Comparison of ENCODE assay signal across 12 cellular contexts in the genomic region with DNA sequence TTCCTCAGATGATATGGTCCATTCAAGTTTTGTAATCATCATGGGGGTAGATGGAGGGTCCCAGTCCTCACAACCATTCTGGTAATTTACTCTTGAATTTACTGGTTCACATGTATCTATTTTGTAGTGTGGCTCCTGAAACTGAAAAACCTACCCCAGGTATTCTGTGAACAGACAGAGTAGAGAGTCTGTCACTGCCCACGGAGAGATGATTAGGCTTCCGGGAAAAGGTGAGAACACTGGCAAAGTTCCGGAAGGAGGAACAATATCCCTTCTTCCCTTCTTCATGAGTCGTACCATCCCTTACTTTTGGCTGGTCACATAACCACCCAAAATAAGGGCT.
A peak's percentile ranks its signal among the peaks of the same experiment; 100 is the strongest.
DNase-seq lines count a peak whose midpoint lies in the region; ATAC-seq, FAIRE-seq and TF ChIP-seq lines count a peak whose summit lies in the region.
"Had no signal": no experiment of that assay in that cellular context is flagged by ENCODE, and none has a peak within 500 bp of the region (broad histone marks: within the 10 kb centered on the region; RNA-seq: fewer than 3 reads in every experiment).

No MANE protein-coding gene starts in this region.

- H3K36me3 Mint-ChIP-seq in CD4-positive, alpha-beta T cell (ENCODE audit: low read depth): peaks cover 49% of the 10 kb centered on the region
- H3K36me3 Mint-ChIP-seq in activated naive CD4-positive, alpha-beta T cell treated with anti-CD3 and anti-CD28 coated beads, Interleukin-2, amount 50 U/mL, for 72 hours: peaks cover 5 to 59% of the 10 kb centered on the region in 2 donors

- POLR2A ChIA-PET in CD4-positive, alpha-beta T cell (lab: Charles Lee): interaction anchor here (1.2 to 1.7 kb wide), 3 partner anchors 9 to 182 kb away, joined by 3 to 6 read pairs (median 4); no protein-coding TSS in a partner anchor
- POLR2A ChIA-PET in A673 (lab: Charles Lee; ENCODE audit: low non-redundant PET): no interaction called here

- 76 to 82% methylated on average over 4 of the region's 4 CpGs for WGBS in testis, 2 donors

- H3K4me3 ChIP-seq in A673 (ENCODE audit: low read depth, low read length, poor library complexity, severe bottlenecking) (no peak overlapping the region), testis (no peak overlapping the region)

- H3K36me3 ChIP-seq in A673 (ENCODE audit: insufficient read depth, low read length, poor library complexity, severe bottlenecking) (no peaks in the 10 kb centered on the region), testis (ENCODE audit: low read depth, missing control alignments) (no peaks in the 10 kb centered on the region)

- H3K9me3 Mint-ChIP-seq in CD4-positive, alpha-beta T cell: no peaks in the 10 kb centered on the region
- peaks cover 0 to 6% of the 10 kb centered on the region in 2 donors for H3K9me3 Mint-ChIP-seq in activated naive CD4-positive, alpha-beta T cell treated with anti-CD3 and anti-CD28 coated beads, Interleukin-2, amount 50 U/mL, for 72 hours

- CTCF ChIA-PET in CD4-positive, alpha-beta T cell (lab: Charles Lee): interaction anchor here (1.2 kb wide), 1 partner anchor 145 kb away, joined by 4 read pairs; the partner anchor contains the start of gene MAML2
- CTCF ChIA-PET in A673 (lab: Charles Lee): no interaction called here

- H3K4me1 ChIP-seq in A673 (ENCODE audit: insufficient read depth, low read length, poor library complexity, severe bottlenecking) (peaks cover 62% of the 10 kb centered on the region), testis (peaks cover 26% of the 10 kb centered on the region)

- ATAC-seq in CD4-positive, alpha-beta T cell (ENCODE audit: poor library complexity): no peak
- ATAC-seq in GM19395 (IDR thresholded peaks at IDR 0.05; ENCODE audit: unreplicated experiment) (peak; percentile 44), HG03066 (IDR thresholded peaks at IDR 0.05; ENCODE audit: low read depth, unreplicated experiment) (peak; percentile 29)
- ATAC-seq in activated naive CD4-positive, alpha-beta T cell treated with anti-CD3 and anti-CD28 coated beads, Interleukin-2, amount 50 U/mL, for 72 hours: peak; percentile 57 to 66

- H3K4me1 Mint-ChIP-seq in CD4-positive, alpha-beta T cell (ENCODE audit: low read depth): peaks cover 89% of the 10 kb centered on the region

- no TSS peak for BruUV-seq in A673 (replicated peaks; lab: Mats Ljungman, UMichigan)

- no peaks in the 10 kb centered on the region for H3K9me3 ChIP-seq in CD4-positive, alpha-beta T cell (ENCODE audit: control insufficient read depth, low read length)
- H3K9me3 ChIP-seq in A673 (ENCODE audit: low read depth, low read length, poor library complexity, severe bottlenecking) (no peaks in the 10 kb centered on the region), testis (no peaks in the 10 kb centered on the region)

- H3K27ac Mint-ChIP-seq in CD4-positive, alpha-beta T cell: peak overlapping the region; percentile 87
- H3K27ac Mint-ChIP-seq in activated naive CD4-positive, alpha-beta T cell treated with anti-CD3 and anti-CD28 coated beads, Interleukin-2, amount 50 U/mL, for 72 hours: peak overlapping the region; percentile 91 to 99

- H3K27me3 ChIP-seq in CD4-positive, alpha-beta T cell (ENCODE audit: control insufficient read depth, insufficient read depth, low read length): no peaks in the 10 kb centered on the region
- H3K27me3 ChIP-seq in A673 (replicated peaks; ENCODE audit: insufficient read depth, low read depth, low read length, poor library complexity) (no peaks in the 10 kb centered on the region), testis (no peaks in the 10 kb centered on the region)

- H3K4me3 Mint-ChIP-seq in CD4-positive, alpha-beta T cell: peak overlapping the region; percentile 5

- no peak for TF ChIP-seq CTCF in CD4-positive, alpha-beta T cell (IDR thresholded peaks at IDR 0.05)
- TF ChIP-seq CTCF in A673 (conservative IDR thresholded peaks at IDR 0.05; ENCODE audit: low read depth, low read length) (no peak), testis (IDR thresholded peaks at IDR 0.05) (no peak)

- TF ChIP-seq POLR2A in GM12891 (IDR thresholded peaks at IDR 0.05; ENCODE audit: low read depth, low read length) (no peak), testis (IDR thresholded peaks at IDR 0.05) (no peak)

- H3K27me3 Mint-ChIP-seq in CD4-positive, alpha-beta T cell: no peaks in the 10 kb centered on the region

- no peak for FAIRE-seq in GM12891 (lab: Jason Lieb, UNC)
- FAIRE-seq: colon had no signal

- intact Hi-C loops in CD4-positive, alpha-beta T cell (cut with DNase I, micrococcal nuclease): no loop called here
- intact Hi-C loops in A673 (cut with micrococcal nuclease; ENCODE audit: unreplicated experiment) (no loop called here), testis (cut with DNase I; ENCODE audit: low total_unique reads) (no loop called here)

- no peak overlapping the region for H3K27ac ChIP-seq in CD4-positive, alpha-beta T cell (ENCODE audit: low read depth, low read length)
- no peak overlapping the region for H3K27ac ChIP-seq in A673 (ENCODE audit: low read depth, low read length, poor library complexity, severe bottlenecking)
- no peak overlapping the region for H3K27ac ChIP-seq in testis

- no peak for DNase-seq in CD4-positive, alpha-beta T cell
- DNase-seq in activated naive CD4-positive, alpha-beta T cell treated with anti-CD3 and anti-CD28 coated beads, Interleukin-2, amount 50 U/mL, for 72 hours (ENCODE audit: low spot score in 2 of 2): no peak
- DNase-seq in A673 (ENCODE audit: low spot score): no peak
- no peak for DNase-seq in GM12891 (ENCODE audit: insufficient read length, low spot score)
- DNase-seq in testis: no peak
- no peak for DNase-seq in stimulated activated CD4-positive, alpha-beta T cell treated with anti-CD3 and anti-CD28 coated beads, Interleukin-2, amount 100 ng/mL, for 24 hours
- DNase-seq: activated CD4-positive, alpha-beta T cell treated with anti-CD3 and anti-CD28 coated beads, Interleukin-2, amount 50 U/mL, for 48 hours; hypothalamus; posterior cingulate gyrus had no signal

TF ChIP-seq in GM12891, 5 proteins besides CTCF, POLR2A, EP300 and RAD21:
- no peak for TF ChIP-seq POLR2AphosphoS5 (IDR thresholded peaks at IDR 0.05; ENCODE audit: low read depth, low read length)
- no peak for TF ChIP-seq SPI1 (IDR thresholded peaks at IDR 0.05; ENCODE audit: low read depth, low read length)
- TF ChIP-seq PAX5 (IDR thresholded peaks at IDR 0.05; ENCODE audit: insufficient read depth, low read length, severe bottlenecking): no peak
- TF ChIP-seq TAF1 (IDR thresholded peaks at IDR 0.05; ENCODE audit: low read depth, low read length): no peak
- TF ChIP-seq POU2F2 (IDR thresholded peaks at IDR 0.05; ENCODE audit: low read depth, low read length): no peak
